In genomic region chr11:1908579-1908978, GRCh38 we compare ENCODE assay signal across 17 cellular contexts. TPM values are rescaled to one million over a fixed set of nuclear protein-coding genes. Genes with fewer than 3 reads are reported as not detected.
A peak's percentile ranks its signal among the peaks of the same experiment; 100 is the strongest.
DNase-seq lines count a peak whose midpoint lies in the region; ATAC-seq and TF ChIP-seq lines count a peak whose summit lies in the region.
"Had no signal": no experiment of that assay in that cellular context is flagged by ENCODE, and none has a peak within 500 bp of the region (broad histone marks: within the 10 kb centered on the region; RNA-seq: fewer than 3 reads in every experiment).

No MANE protein-coding gene starts in this region.

- peak overlapping the region; percentile 65 for H3K27ac Mint-ChIP-seq in chondrocyte (ENCODE audit: unreplicated experiment)
- H3K27ac Mint-ChIP-seq: activated B cell treated with CpG ODN at 0.5 μM for 24 hours had no signal

- H3K27me3 ChIP-seq in BLaER1 treated with 17β-estradiol and CSF1 and Interleukin-3, amounts not matched to agents 10 nM and 100 nM: no peaks in the 10 kb centered on the region
- H3K27me3 ChIP-seq in parathyroid adenoma (ENCODE audit: control insufficient read depth, insufficient read depth, low read length): no peaks in the 10 kb centered on the region
- no peaks in the 10 kb centered on the region for H3K27me3 ChIP-seq in gastroesophageal sphincter
- H3K27me3 ChIP-seq: colonic mucosa had no signal

- no peaks in the 10 kb centered on the region for H3K36me3 ChIP-seq in BLaER1 treated with 17β-estradiol and CSF1 and Interleukin-3, amounts not matched to agents 10 nM and 100 nM
- no peaks in the 10 kb centered on the region for H3K36me3 ChIP-seq in parathyroid adenoma (ENCODE audit: control insufficient read depth, insufficient read depth, low read length)
- no peaks in the 10 kb centered on the region for H3K36me3 ChIP-seq in gastroesophageal sphincter
- H3K36me3 ChIP-seq: colonic mucosa had no signal

- peaks cover 32 to 77% (median 55%) of the 10 kb centered on the region in 10 experiments for H3K4me1 ChIP-seq in BLaER1 treated with 17β-estradiol and CSF1 and Interleukin-3, amounts not matched to agents 10 nM and 100 nM
- no peaks in the 10 kb centered on the region for H3K4me1 ChIP-seq in parathyroid adenoma
- peaks cover 0 to 31% (median 2%) of the 10 kb centered on the region in 3 donors for H3K4me1 ChIP-seq in gastroesophageal sphincter
- H3K4me1 ChIP-seq: colonic mucosa had no signal

- CTCF ChIA-PET in HEK293T (lab: Yijun Ruan, JAX): interaction anchor here (1.4 kb wide), 1 partner anchor 26 kb away, joined by 4 read pairs; no protein-coding TSS in a partner anchor

- peak overlapping the region; percentile 39 to 81 (median 71) for H3K4me2 ChIP-seq in BLaER1 treated with 17β-estradiol and CSF1 and Interleukin-3, amounts not matched to agents 10 nM and 100 nM
- H3K4me2 ChIP-seq in parathyroid adenoma (ENCODE audit: low read length): no peak overlapping the region

- no peak overlapping the region for H3K4me3 ChIP-seq in BLaER1 treated with 17β-estradiol and CSF1 and Interleukin-3, amounts not matched to agents 10 nM and 100 nM
- H3K4me3 ChIP-seq in parathyroid adenoma (ENCODE audit: low read depth, low read length): no peak overlapping the region
- peak overlapping the region in 1 of 2 donors; percentile 1 for H3K4me3 ChIP-seq in gastroesophageal sphincter
- H3K4me3 ChIP-seq: colonic mucosa had no signal

- no peak overlapping the region for H2AFZ ChIP-seq in parathyroid adenoma

- no peaks in the 10 kb centered on the region for H3K36me3 Mint-ChIP-seq in chondrocyte (ENCODE audit: low read depth)
- H3K36me3 Mint-ChIP-seq: CD8-positive, alpha-beta memory T cell had no signal

- H3K4me1 Mint-ChIP-seq in chondrocyte (ENCODE audit: low read depth): peaks cover 13% of the 10 kb centered on the region
- H3K4me1 Mint-ChIP-seq: CD8-positive, alpha-beta memory T cell had no signal

- peak overlapping the region; percentile 17 for H3K4me3 Mint-ChIP-seq in chondrocyte (ENCODE audit: unreplicated experiment)
- H3K4me3 Mint-ChIP-seq: activated B cell treated with CpG ODN at 0.5 μM for 24 hours; CD8-positive, alpha-beta memory T cell had no signal

- POLR2A ChIA-PET in HEK293T (lab: Yijun Ruan, JAX): no interaction called here

- no peaks in the 10 kb centered on the region for H3K79me2 ChIP-seq in parathyroid adenoma

- TF ChIP-seq CTCF in chondrocyte (IDR thresholded peaks at IDR 0.05): no peak
- TF ChIP-seq CTCF in parathyroid adenoma (IDR thresholded peaks at IDR 0.05): no peak
- TF ChIP-seq CTCF in gastroesophageal sphincter (IDR thresholded peaks at IDR 0.05): no peak

- peak overlapping the region in 6 of 11 experiments; percentile 30 to 63 (median 50); a peak in 5 of 22 replicates for H3K9ac ChIP-seq in BLaER1 treated with 17β-estradiol and CSF1 and Interleukin-3, amounts not matched to agents 10 nM and 100 nM
- H3K9ac ChIP-seq in parathyroid adenoma: no peak overlapping the region

- 12 to 20% methylated on average over 7 to 9 of the region's 9 CpGs for WGBS in gastroesophageal sphincter (ENCODE audit: low coverage in 1 of 2), 2 donors

- ATAC-seq in left ventricle myocardium superior: peak; percentile 71
- no peak for ATAC-seq in GM19452 (IDR thresholded peaks at IDR 0.05; ENCODE audit: unreplicated experiment)
- ATAC-seq in gastroesophageal sphincter: no peak
- ATAC-seq: left lobe of liver had no signal

- peaks cover 6% of the 10 kb centered on the region for H3K27me3 Mint-ChIP-seq in chondrocyte (ENCODE audit: low read depth)

- DNase-seq in chondrocyte (ENCODE audit: low spot score): no peak
- no peak for DNase-seq in left ventricle myocardium superior
- no peak for DNase-seq in HEK293T (ENCODE audit: extremely low spot score)
- DNase-seq in NCI-H2029 treated with DMSO at 0.1 percent for 48 hours (lab: John Stamatoyannopoulos, UW): no peak
- DNase-seq: ACHN; activated B cell treated with CpG ODN at 0.5 μM for 24 hours; CD8-positive, alpha-beta memory T cell; colonic mucosa; hippocampal formation; NCI-H446 had no signal

- H3K9me3 ChIP-seq in BLaER1 treated with 17β-estradiol and CSF1 and Interleukin-3, amounts not matched to agents 10 nM and 100 nM (replicated peaks in 1 of 11): no peaks in the 10 kb centered on the region
- no peaks in the 10 kb centered on the region for H3K9me3 ChIP-seq in parathyroid adenoma (ENCODE audit: control insufficient read depth, low read length)
- H3K9me3 ChIP-seq in gastroesophageal sphincter: no peaks in the 10 kb centered on the region
- H3K9me3 ChIP-seq: colonic mucosa had no signal

- H4K20me1 ChIP-seq in BLaER1 treated with 17β-estradiol and CSF1 and Interleukin-3, amounts not matched to agents 10 nM and 100 nM: no peaks in the 10 kb centered on the region

- intact Hi-C loops in left ventricle myocardium superior (cut with micrococcal nuclease): no loop called here

- H3K27ac ChIP-seq in BLaER1 treated with 17β-estradiol and CSF1 and Interleukin-3, amounts not matched to agents 10 nM and 100 nM: peak overlapping the region in 8 of 11 experiments; percentile 37 to 79 (median 77); a peak in 14 of 22 replicates
- H3K27ac ChIP-seq in parathyroid adenoma (peak overlapping the region; percentile 5), gastroesophageal sphincter (peak overlapping the region in 2 of 4 donors; percentile 63 to 77)
- H3K27ac ChIP-seq: colonic mucosa, epithelial cell of prostate had no signal

- TF ChIP-seq EP300 in gastroesophageal sphincter (IDR thresholded peaks at IDR 0.05): no peak

- TF ChIP-seq POLR2A in gastroesophageal sphincter (IDR thresholded peaks at IDR 0.05): no peak

- no peaks in the 10 kb centered on the region for H3K9me3 Mint-ChIP-seq in chondrocyte (ENCODE audit: low read depth)
- H3K9me3 Mint-ChIP-seq: activated B cell treated with CpG ODN at 0.5 μM for 24 hours; CD8-positive, alpha-beta memory T cell had no signal

TF ChIP-seq in HEK293T, 16 proteins besides CTCF, POLR2A, EP300 and RAD21:
- TF ChIP-seq FOXK2 (IDR thresholded peaks at IDR 0.05) (no peak), ZNF384 (IDR thresholded peaks at IDR 0.05) (no peak), ARNT (IDR thresholded peaks at IDR 0.05) (no peak), BHLHE40 (IDR thresholded peaks at IDR 0.05; ENCODE audit: borderline replicate concordance) (no peak), PKNOX1 (IDR thresholded peaks at IDR 0.05) (no peak), NFRKB (IDR thresholded peaks at IDR 0.05) (no peak), SP1 (IDR thresholded peaks at IDR 0.05) (no peak), TARDBP (IDR thresholded peaks at IDR 0.05) (no peak), HDGF (IDR thresholded peaks at IDR 0.05; ENCODE audit: borderline replicate concordance) (no peak), ELF4 (IDR thresholded peaks at IDR 0.05) (no peak), FOXM1 (IDR thresholded peaks at IDR 0.05; ENCODE audit: borderline replicate concordance) (no peak)

RNA-seq across cellular contexts. Expression of gene TNNT3, which starts 10.9 kb away (rescaled TPM):
- total RNA-seq in chondrocyte (0.51 to 1.3 TPM in 2 of 3 replicates, not detected in the other), left ventricle myocardium superior (46.1 TPM), gastroesophageal sphincter (1 to 10 TPM; 1.7 to 4.3 (median 2.5) TPM)
- total RNA-seq: left lobe of liver had no signal

RNA-seq across cellular contexts. Expression of gene PRR33, which starts 16.9 kb away (rescaled TPM):
- total RNA-seq in chondrocyte (not detected in 3 replicates), left ventricle myocardium superior (4.4 TPM), gastroesophageal sphincter (not detected)
- total RNA-seq: CD8-positive, alpha-beta memory T cell; colonic mucosa; left lobe of liver; T-helper 1 cell treated with Interleukin-12 subunit alpha and Interleukin-12 subunit beta and Interleukin-4 antibody, amounts not matched to agents 30 ng/mL and 1 ng/mL, for 36 hours had no signal

RNA-seq across cellular contexts. Expression of gene MRPL23, which starts 38.6 kb away (rescaled TPM):
- total RNA-seq in chondrocyte (22.8 to 33.0 TPM (median 29.8 TPM) in 3 replicates), left ventricle myocardium superior (102 TPM), gastroesophageal sphincter (100 to 1,000 TPM in 2 of 4 donors, 10 to 100 TPM in 2; 87.0 to 132 (median 106) TPM)

RNA-seq across cellular contexts. Expression of gene LSP1, which starts 55.7 kb away (rescaled TPM):
- total RNA-seq in chondrocyte (7.2 to 27.5 TPM (median 7.4 TPM) in 3 replicates), left ventricle myocardium superior (22.9 TPM), gastroesophageal sphincter (100 to 1,000 TPM in 1 of 4 donors, 10 to 100 TPM in 3; 13.4 to 133 (median 47.7) TPM)
